Comparison of ENCODE assay signal across 17 cellular contexts in genomic region chr10:101710064-101710695, GRCh38. TPM values are rescaled to one million over a fixed set of nuclear protein-coding genes. Genes with fewer than 3 reads are reported as not detected.
A peak's percentile ranks its signal among the peaks of the same experiment; 100 is the strongest.
DNase-seq lines count a peak whose midpoint lies in the region; ATAC-seq and TF ChIP-seq lines count a peak whose summit lies in the region.
"Had no signal": no experiment of that assay in that cellular context is flagged by ENCODE, and none has a peak within 500 bp of the region (broad histone marks: within the 10 kb centered on the region; RNA-seq: fewer than 3 reads in every experiment).

No MANE protein-coding gene starts in this region.

- H3K27me3 ChIP-seq in AG04450 (ENCODE audit: control insufficient read depth, insufficient read depth, low read length) (no peaks in the 10 kb centered on the region), uterus (peaks cover 0 to 11% of the 10 kb centered on the region in 2 donors)

- no peak overlapping the region for H3K27ac Mint-ChIP-seq in HFFc6
- no peak overlapping the region for H3K27ac Mint-ChIP-seq in activated CD4-positive, alpha-beta memory T cell treated with anti-CD3 and anti-CD28 coated beads, Interleukin-2, amount 10 ng/mL, durations not matched to agents 7 days and 5 days
- H3K27ac Mint-ChIP-seq: activated CD8-positive, alpha-beta T cell treated with anti-CD3 and anti-CD28 coated beads, Interleukin-2, amount 10 ng/mL, durations not matched to agents 7 days and 5 days; activated T-helper 17 cell treated with anti-CD3 and anti-CD28 coated beads, Interleukin-2, amount 50 U/mL, for 72 hours; CD8-positive, alpha-beta memory T cell; natural killer cell treated with Interleukin-12 subunit alpha and Interleukin-12 subunit beta and Interleukin-15 and Interleukin-18, amount 100 ng/mL, for 72 hours; stimulated activated naive CD8-positive, alpha-beta T cell treated with anti-CD3 and anti-CD28 coated beads, Interleukin-15, amount 100 ng/mL, for 72 hours had no signal

- POLR2A ChIA-PET in AG04450 (lab: Yijun Ruan, JAX), result no interaction called here
- POLR2A ChIA-PET in activated CD4-positive, alpha-beta memory T cell treated with anti-CD3 and anti-CD28 coated beads, Interleukin-2, amount 10 ng/mL, durations not matched to agents 7 days and 5 days (lab: Charles Lee), result no interaction called here

- H3K4me1 ChIP-seq in uterus, result no peaks in the 10 kb centered on the region

- H3K9me3 ChIP-seq in AG04450 (ENCODE audit: control insufficient read depth, insufficient read depth, low read length), result no peaks in the 10 kb centered on the region
- no peaks in the 10 kb centered on the region for H3K9me3 ChIP-seq in uterus

- H3K4me1 Mint-ChIP-seq in HFFc6 (ENCODE audit: low read depth), result peaks cover 18% of the 10 kb centered on the region
- peaks cover 18% of the 10 kb centered on the region for H3K4me1 Mint-ChIP-seq in activated CD4-positive, alpha-beta memory T cell treated with anti-CD3 and anti-CD28 coated beads, Interleukin-2, amount 10 ng/mL, durations not matched to agents 7 days and 5 days

- no peak overlapping the region for H3K27ac ChIP-seq in AG04450 (ENCODE audit: low read depth, low read length)
- H3K27ac ChIP-seq in uterus, result no peak overlapping the region
- H3K27ac ChIP-seq: epithelial cell of prostate had no signal

- no peak overlapping the region; the same call in none of the 2 replicates for H3K4me3 Mint-ChIP-seq in HFFc6
- no peak overlapping the region for H3K4me3 Mint-ChIP-seq in activated CD4-positive, alpha-beta memory T cell treated with anti-CD3 and anti-CD28 coated beads, Interleukin-2, amount 10 ng/mL, durations not matched to agents 7 days and 5 days
- H3K4me3 Mint-ChIP-seq: activated CD8-positive, alpha-beta T cell treated with anti-CD3 and anti-CD28 coated beads, Interleukin-2, amount 10 ng/mL, durations not matched to agents 7 days and 5 days; activated T-helper 17 cell treated with anti-CD3 and anti-CD28 coated beads, Interleukin-2, amount 50 U/mL, for 72 hours; CD8-positive, alpha-beta memory T cell; natural killer cell treated with Interleukin-12 subunit alpha and Interleukin-12 subunit beta and Interleukin-15 and Interleukin-18, amount 100 ng/mL, for 72 hours; stimulated activated naive CD8-positive, alpha-beta T cell treated with anti-CD3 and anti-CD28 coated beads, Interleukin-15, amount 100 ng/mL, for 72 hours had no signal

- DNase-seq in AG04450 (ENCODE audit: low read depth, low spot score), result no peak
- no peak for DNase-seq in HFFc6
- peak; percentile 25 for DNase-seq in astrocyte of the hippocampus (ENCODE audit: low read depth, low spot score)
- peak; percentile 42 for DNase-seq in left kidney (ENCODE audit: low read depth, low spot score)
- no peak for DNase-seq in uterus
- DNase-seq in activated CD4-positive, alpha-beta memory T cell treated with anti-CD3 and anti-CD28 coated beads, Interleukin-2, amount 10 ng/mL, durations not matched to agents 7 days and 5 days, result no peak
- DNase-seq in activated CD4-positive, alpha-beta T cell treated with anti-CD3 and anti-CD28 coated beads for 4 hours, result no peak
- DNase-seq: activated CD8-positive, alpha-beta T cell treated with anti-CD3 and anti-CD28 coated beads, Interleukin-2, amount 10 ng/mL, durations not matched to agents 7 days and 5 days; CD8-positive, alpha-beta memory T cell; mammary epithelial cell; NCI-H187 treated with DMSO at 0.1 percent for 48 hours; NCI-H526; stimulated activated naive CD8-positive, alpha-beta T cell treated with anti-CD3 and anti-CD28 coated beads, Interleukin-15, amount 100 ng/mL, for 72 hours had no signal

- TF ChIP-seq POLR2A in uterus (IDR thresholded peaks at IDR 0.05), result no peak

- H3K27me3 Mint-ChIP-seq in HFFc6 (ENCODE audit: insufficient read depth), result peaks cover 4% of the 10 kb centered on the region
- peaks cover 34% of the 10 kb centered on the region for H3K27me3 Mint-ChIP-seq in activated CD4-positive, alpha-beta memory T cell treated with anti-CD3 and anti-CD28 coated beads, Interleukin-2, amount 10 ng/mL, durations not matched to agents 7 days and 5 days

- peak overlapping the region; percentile 28; the same call in 1 of the 2 replicates for H3K4me3 ChIP-seq in AG04450 (ENCODE audit: low read depth, low read length)
- no peak overlapping the region for H3K4me3 ChIP-seq in uterus

- intact Hi-C loops in uterus (cut with DNase I; ENCODE audit: low total_unique reads), result no loop called here

- no peaks in the 10 kb centered on the region for H3K36me3 ChIP-seq in uterus

- H3K9me3 Mint-ChIP-seq in HFFc6, result no peaks in the 10 kb centered on the region
- H3K9me3 Mint-ChIP-seq in activated CD4-positive, alpha-beta memory T cell treated with anti-CD3 and anti-CD28 coated beads, Interleukin-2, amount 10 ng/mL, durations not matched to agents 7 days and 5 days, result no peaks in the 10 kb centered on the region
- H3K9me3 Mint-ChIP-seq: activated T-helper 17 cell treated with anti-CD3 and anti-CD28 coated beads, Interleukin-2, amount 50 U/mL, for 72 hours; CD8-positive, alpha-beta memory T cell; natural killer cell treated with Interleukin-12 subunit alpha and Interleukin-12 subunit beta and Interleukin-15 and Interleukin-18, amount 100 ng/mL, for 72 hours; stimulated activated naive CD8-positive, alpha-beta T cell treated with anti-CD3 and anti-CD28 coated beads, Interleukin-15, amount 100 ng/mL, for 72 hours had no signal

- H3K36me3 Mint-ChIP-seq in HFFc6 (ENCODE audit: low read depth), result no peaks in the 10 kb centered on the region
- no peaks in the 10 kb centered on the region for H3K36me3 Mint-ChIP-seq in activated CD4-positive, alpha-beta memory T cell treated with anti-CD3 and anti-CD28 coated beads, Interleukin-2, amount 10 ng/mL, durations not matched to agents 7 days and 5 days (ENCODE audit: low read depth)
- H3K36me3 Mint-ChIP-seq: natural killer cell treated with Interleukin-12 subunit alpha and Interleukin-12 subunit beta and Interleukin-15 and Interleukin-18, amount 100 ng/mL, for 72 hours had no signal

- TF ChIP-seq CTCF in AG04450 (IDR thresholded peaks at IDR 0.05; ENCODE audit: low read depth, low read length), result peak; percentile 33; the same call in 1 of the 2 replicates
- TF ChIP-seq CTCF in HFFc6 (IDR thresholded peaks at IDR 0.05), result peak; percentile 17; the same call in 1 of the 2 replicates
- TF ChIP-seq CTCF in uterus (IDR thresholded peaks at IDR 0.05), result no peak

- CTCF ChIA-PET in AG04450 (lab: Charles Lee), result interaction anchor here (0.5 to 1.5 kb wide), 7 partner anchors 9 to 495 kb away, joined by 3 to 4 read pairs (median 3); partner anchors contain the start of genes DPCD and POLL
- CTCF ChIA-PET in activated CD4-positive, alpha-beta memory T cell treated with anti-CD3 and anti-CD28 coated beads, Interleukin-2, amount 10 ng/mL, durations not matched to agents 7 days and 5 days (lab: Charles Lee), result interaction anchor here (0.6 to 1.1 kb wide), 2 partner anchors 71 to 479 kb away, joined by 4 read pairs; no protein-coding TSS in a partner anchor

- ATAC-seq in GM18858 (IDR thresholded peaks at IDR 0.05; ENCODE audit: unreplicated experiment), result no peak
- ATAC-seq: activated CD8-positive, alpha-beta T cell treated with anti-CD3 and anti-CD28 coated beads, Interleukin-2, amount 10 ng/mL, durations not matched to agents 7 days and 5 days; activated T-helper 17 cell treated with anti-CD3 and anti-CD28 coated beads, Interleukin-2, amount 50 U/mL, for 72 hours; natural killer cell treated with Interleukin-12 subunit alpha and Interleukin-12 subunit beta and Interleukin-15 and Interleukin-18, amount 100 ng/mL, for 72 hours; stimulated activated naive CD8-positive, alpha-beta T cell treated with anti-CD3 and anti-CD28 coated beads, Interleukin-15, amount 100 ng/mL, for 72 hours had no signal

RNA-seq across cellular contexts. Expression of gene FBXW4, which starts 15.2 kb away (rescaled TPM):
- 18.3 TPM in 2 replicates for polyA plus RNA-seq in AG04450 (2011; rRNA removed)
- polyA minus RNA-seq in AG04450 (2011; rRNA and poly(A)+ RNA removed), result 73.3 and 78.4 TPM in 2 replicates
- total RNA-seq in HFFc6 (2021; fragmentation: NEBNext Ultra II Directional; extraction: Animal tissue kit (Norgen Biotek cat#: 25700)), result 10 to 100 TPM; 22.9 to 33.3 (median 28.8) TPM
- total RNA-seq in uterus, result 10 to 100 TPM; 45.1 to 94.7 (median 64.3) TPM
- 10 to 100 TPM; 36.8 to 37.3 TPM for total RNA-seq in activated CD4-positive, alpha-beta memory T cell treated with anti-CD3 and anti-CD28 coated beads, Interleukin-2, amount 10 ng/mL, durations not matched to agents 7 days and 5 days

Comparison
In these comparisons a context has a peak if more than half of its experiments do, and no peak if none do; other contexts are left out.
1. DNase-seq: peak in astrocyte of the hippocampus (single experiment) and left kidney (single experiment); none in AG04450 (single experiment), HFFc6 (single experiment), uterus (0 of 2), activated CD4-positive, alpha-beta memory T cell treated with anti-CD3 and anti-CD28 coated beads, Interleukin-2, amount 10 ng/mL, durations not matched to agents 7 days and 5 days (single experiment) and activated CD4-positive, alpha-beta T cell treated with anti-CD3 and anti-CD28 coated beads for 4 hours (0 of 2).
2. CTCF ChIP-seq: peak in AG04450 (single experiment) and HFFc6 (single experiment); none in uterus (0 of 4).